Comparison of ENCODE assay signal across 21 cellular contexts in the genomic region with DNA sequence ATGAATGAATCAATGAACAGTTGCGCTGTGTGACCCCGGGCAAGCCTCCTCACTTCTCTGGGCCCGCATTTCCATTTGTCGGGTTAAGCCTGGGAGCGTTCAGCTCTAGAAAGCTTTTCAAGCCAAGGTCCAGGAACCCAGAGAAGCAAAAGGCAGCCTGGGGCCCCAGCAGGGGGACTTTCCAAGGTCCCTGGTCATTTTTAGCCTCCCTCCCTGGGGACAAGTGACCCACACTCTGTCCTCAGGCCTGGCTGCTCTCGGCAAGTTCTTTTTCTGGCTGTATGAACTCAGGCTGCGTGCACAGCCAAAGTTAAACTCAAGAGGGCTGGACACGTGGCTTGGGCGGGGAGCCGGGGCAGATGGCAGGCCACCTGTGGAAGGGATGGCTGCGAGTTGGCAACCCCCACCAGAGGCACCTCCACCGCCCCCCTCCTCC. TPM values are rescaled to one million over a fixed set of nuclear protein-coding genes. Genes with fewer than 3 reads are reported as not detected.
DNase-seq lines count a peak whose midpoint lies in the region; ATAC-seq and TF ChIP-seq lines count a peak whose summit lies in the region.
"Had no signal": no experiment of that assay in that cellular context is flagged by ENCODE, and none has a peak within 500 bp of the region (broad histone marks: within the 10 kb centered on the region; RNA-seq: fewer than 3 reads in every experiment).

No MANE protein-coding gene starts in this region.

- no peak for TF ChIP-seq POLR2A in heart left ventricle (IDR thresholded peaks at IDR 0.05)

- peak overlapping the region; percentile 52 to 98 (median 80) for H3K27ac ChIP-seq in heart left ventricle
- peak overlapping the region; percentile 26 to 71 for H3K27ac ChIP-seq in tibial artery
- H3K27ac ChIP-seq: neutrophil had no signal

- no peak overlapping the region for H3K4me3 ChIP-seq in heart left ventricle
- no peak overlapping the region for H3K4me3 ChIP-seq in tibial artery
- H3K4me3 ChIP-seq: GM23338, MG63 had no signal

- intact Hi-C loops in heart left ventricle (cut with DNase I): no loop called here
- intact Hi-C loops in tibial artery (cut with DNase I; ENCODE audit: low total_unique reads): no loop called here

- H3K4me1 ChIP-seq in heart left ventricle (peaks cover 9 to 74% (median 45%) of the 10 kb centered on the region in 12 donors), tibial artery (peaks cover 4 to 56% (median 44%) of the 10 kb centered on the region in 4 donors)

- no peak for TF ChIP-seq CTCF in heart left ventricle (IDR thresholded peaks at IDR 0.05)
- no peak for TF ChIP-seq CTCF in tibial artery (IDR thresholded peaks at IDR 0.05)

- WGBS in heart left ventricle, 4 donors: 48 to 62% (median 51%) methylated on average over 10 to 12 of the region's 12 CpGs

- DNase-seq in NCI-H2196 (lab: John Stamatoyannopoulos, UW; ENCODE audit: unreplicated experiment) (peak; percentile 17), NCI-H2196 treated with DMSO at 0.1 percent for 48 hours (lab: John Stamatoyannopoulos, UW; ENCODE audit: unreplicated experiment) (no peak), RPMI8226 (peak; percentile 51), heart left ventricle (peak in 4 of 5 donors; percentile 80 to 89 (median 84)), tibial artery (peak; percentile 40 to 88), foreskin melanocyte (no peak), KBM-7 (no peak)
- DNase-seq in activated effector memory CD4-positive, alpha-beta T cell treated with Interleukin-2 at 50 U/mL for 16 hours: no peak
- DNase-seq: CD4-positive, alpha-beta memory T cell; endodermal cell; hypothalamus; MG63; NCI-H1930; NK-92 treated with Interleukin-12 subunit alpha and Interleukin-12 subunit beta, amount 100 ng/mL, for 24 hours; retina; T-helper 1 cell had no signal

- peak; percentile 62 to 77 (median 68) for ATAC-seq in heart left ventricle
- ATAC-seq: GM23338 had no signal

- no peaks in the 10 kb centered on the region for H3K36me3 ChIP-seq in heart left ventricle
- H3K36me3 ChIP-seq in tibial artery: no peaks in the 10 kb centered on the region
- H3K36me3 ChIP-seq: MG63, neutrophil had no signal

- H3K9me3 ChIP-seq in heart left ventricle: no peaks in the 10 kb centered on the region
- no peaks in the 10 kb centered on the region for H3K9me3 ChIP-seq in tibial artery
- H3K9me3 ChIP-seq: MG63, neutrophil had no signal

- H3K27me3 ChIP-seq in heart left ventricle: no peaks in the 10 kb centered on the region
- H3K27me3 ChIP-seq in tibial artery: no peaks in the 10 kb centered on the region
- H3K27me3 ChIP-seq: MG63 had no signal

- in situ Hi-C loops in KBM-7 (cut with MboI; ENCODE audit: low pct_unique_long_range_greater_than_20kb, low sequenced_read_pairs): no loop called here

RNA-seq across cellular contexts. Expression of a gene that starts 41.4 kb away (rescaled TPM):
- not detected for total RNA-seq in heart left ventricle
- not detected for polyA plus RNA-seq in heart left ventricle
- total RNA-seq: CD4-positive, alpha-beta memory T cell; endodermal cell; GM23338; kidney epithelial cell; RPMI7951; ureter had no signal
- polyA plus RNA-seq: CD4-positive, alpha-beta memory T cell; GM23338 had no signal

Comparison
In these comparisons a context has a peak if more than half of its experiments do, and no peak if none do; other contexts are left out.
1. DNase-seq: peak in NCI-H2196 (single experiment), RPMI8226 (single experiment), heart left ventricle (4 of 5) and tibial artery (2 of 2); none in NCI-H2196 treated with DMSO at 0.1 percent for 48 hours (single experiment), activated effector memory CD4-positive, alpha-beta T cell treated with Interleukin-2 at 50 U/mL for 16 hours (single experiment), foreskin melanocyte (single experiment) and KBM-7 (single experiment).